In the genomic region with DNA sequence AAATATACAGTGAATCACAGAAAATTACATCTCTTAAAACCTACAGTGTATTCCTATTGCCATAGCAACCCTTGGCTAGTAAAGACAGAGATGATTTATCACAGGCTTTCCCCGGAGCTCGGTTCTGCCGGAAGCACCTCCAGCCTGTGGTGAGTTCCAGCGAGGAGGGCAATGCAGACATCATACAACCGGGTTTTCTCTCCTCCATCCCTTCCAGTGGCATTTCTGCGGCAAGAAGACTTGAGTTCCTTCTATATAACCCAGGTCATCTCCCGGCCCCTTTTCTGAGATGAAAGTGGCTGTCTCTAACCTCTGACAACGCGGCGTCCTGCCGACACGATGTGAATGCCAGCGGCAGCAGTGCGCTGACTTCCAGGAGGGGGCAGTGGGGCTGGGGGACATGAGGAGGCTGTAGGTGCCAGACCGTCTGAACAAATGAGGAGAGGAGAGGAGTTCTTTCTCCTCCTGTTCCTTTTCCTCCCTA, we compare ENCODE assay signal across 9 cellular contexts.
A peak's percentile ranks its signal among the peaks of the same experiment; 100 is the strongest.
DNase-seq lines count a peak whose midpoint lies in the region; ATAC-seq, FAIRE-seq and TF ChIP-seq lines count a peak whose summit lies in the region.
"Had no signal": no experiment of that assay in that cellular context is flagged by ENCODE, and none has a peak within 500 bp of the region (broad histone marks: within the 10 kb centered on the region; RNA-seq: fewer than 3 reads in every experiment).

No MANE protein-coding gene starts in this region.

- DNase-seq in SHP77 (lab: John Stamatoyannopoulos, UW) (peak; percentile 33 to 38), SHP77 treated with DMSO at 0.1 percent for 48 hours (lab: John Stamatoyannopoulos, UW) (no peak), NT2/D1 (ENCODE audit: low read depth, low spot score) (no peak), fibroblast of villous mesenchyme (ENCODE audit: low read depth) (peak; percentile 76), pancreas (peak in 2 of 6 donors; percentile 25 to 64), NCI-H187 treated with DMSO at 0.1 percent for 48 hours (lab: John Stamatoyannopoulos, UW) (no peak)
- peak; percentile 49 for DNase-seq in activated T-helper 1 cell treated with anti-CD3 and anti-CD28 coated beads, Interleukin-12 subunit alpha, Interleukin-12 subunit beta, Interleukin-2, Interleukin-4 antibody, amounts not matched to agents 30 ng/mL and 10 ng/mL and 1 ng/mL, durations not matched to agents 14 hours and 24 hours and 36 hours (ENCODE audit: low spot score)

- H3K4me1 ChIP-seq in NT2/D1 (ENCODE audit: insufficient read depth, insufficient read length) (peaks cover 8% of the 10 kb centered on the region), pancreas (no peaks in the 10 kb centered on the region)

- H3K4me3 Mint-ChIP-seq in activated T-helper 1 cell treated with anti-CD3 and anti-CD28 coated beads, Interleukin-12 subunit alpha, Interleukin-12 subunit beta, Interleukin-2, Interleukin-4 antibody, amounts not matched to agents 30 ng/mL and 10 ng/mL and 1 ng/mL, durations not matched to agents 14 hours and 24 hours and 36 hours = peak overlapping the region; percentile 73

- H3K27me3 Mint-ChIP-seq in activated T-helper 1 cell treated with anti-CD3 and anti-CD28 coated beads, Interleukin-12 subunit alpha, Interleukin-12 subunit beta, Interleukin-2, Interleukin-4 antibody, amounts not matched to agents 30 ng/mL and 10 ng/mL and 1 ng/mL, durations not matched to agents 14 hours and 24 hours and 36 hours (ENCODE audit: insufficient read depth) = no peaks in the 10 kb centered on the region

- TF ChIP-seq CTCF in fibroblast of villous mesenchyme (IDR thresholded peaks at IDR 0.05; ENCODE audit: insufficient read depth, low read depth, low read length) (peak; percentile 53), pancreas (IDR thresholded peaks at IDR 0.05) (no peak)

- H3K36me3 Mint-ChIP-seq in activated T-helper 1 cell treated with anti-CD3 and anti-CD28 coated beads, Interleukin-12 subunit alpha, Interleukin-12 subunit beta, Interleukin-2, Interleukin-4 antibody, amounts not matched to agents 30 ng/mL and 10 ng/mL and 1 ng/mL, durations not matched to agents 14 hours and 24 hours and 36 hours (ENCODE audit: low read depth) = peaks cover 2% of the 10 kb centered on the region

- no peaks in the 10 kb centered on the region for H3K36me3 ChIP-seq in NT2/D1 (ENCODE audit: insufficient read depth, insufficient read length, low read length)
- no peaks in the 10 kb centered on the region for H3K36me3 ChIP-seq in pancreas

- no peaks in the 10 kb centered on the region for H3K9me3 ChIP-seq in NT2/D1 (ENCODE audit: insufficient read depth, low read length)
- no peaks in the 10 kb centered on the region for H3K9me3 ChIP-seq in pancreas

- H3K27me3 ChIP-seq in NT2/D1 (ENCODE audit: insufficient read depth, insufficient read length) = no peaks in the 10 kb centered on the region
- peaks cover 0 to 3% (median 0%) of the 10 kb centered on the region in 4 donors for H3K27me3 ChIP-seq in pancreas

- peak overlapping the region; percentile 9 for H3K4me3 ChIP-seq in NT2/D1 (ENCODE audit: insufficient read length, low read depth)
- H3K4me3 ChIP-seq in fibroblast of villous mesenchyme (ENCODE audit: low read depth, low read length) = peak overlapping the region; percentile 57
- peak overlapping the region in 1 of 4 donors; percentile 31 for H3K4me3 ChIP-seq in pancreas

- intact Hi-C loops in activated T-helper 1 cell treated with anti-CD3 and anti-CD28 coated beads, Interleukin-12 subunit alpha, Interleukin-12 subunit beta, Interleukin-2, Interleukin-4 antibody, amounts not matched to agents 30 ng/mL and 10 ng/mL and 1 ng/mL, durations not matched to agents 14 hours and 24 hours and 36 hours (cut with micrococcal nuclease) = loop anchor here (1.0 to 2.0 kb wide), 5 partner anchors 9 to 676 kb away; partner anchors contain the start of gene FUT8
- intact Hi-C loops in pancreas (cut with DNase I) = no loop called here

- peaks cover 48% of the 10 kb centered on the region for H3K4me1 Mint-ChIP-seq in activated T-helper 1 cell treated with anti-CD3 and anti-CD28 coated beads, Interleukin-12 subunit alpha, Interleukin-12 subunit beta, Interleukin-2, Interleukin-4 antibody, amounts not matched to agents 30 ng/mL and 10 ng/mL and 1 ng/mL, durations not matched to agents 14 hours and 24 hours and 36 hours (ENCODE audit: low read depth)

- no peak overlapping the region for H3K27ac ChIP-seq in pancreas

- H3K27ac Mint-ChIP-seq in activated T-helper 1 cell treated with anti-CD3 and anti-CD28 coated beads, Interleukin-12 subunit alpha, Interleukin-12 subunit beta, Interleukin-2, Interleukin-4 antibody, amounts not matched to agents 30 ng/mL and 10 ng/mL and 1 ng/mL, durations not matched to agents 14 hours and 24 hours and 36 hours = peak overlapping the region; percentile 88

- FAIRE-seq in pancreas (lab: Jason Lieb, UNC) = no peak
- FAIRE-seq: islet of Langerhans had no signal

- no peaks in the 10 kb centered on the region for H3K9me3 Mint-ChIP-seq in activated T-helper 1 cell treated with anti-CD3 and anti-CD28 coated beads, Interleukin-12 subunit alpha, Interleukin-12 subunit beta, Interleukin-2, Interleukin-4 antibody, amounts not matched to agents 30 ng/mL and 10 ng/mL and 1 ng/mL, durations not matched to agents 14 hours and 24 hours and 36 hours

- H3K9ac ChIP-seq in NT2/D1 (ENCODE audit: insufficient read length, low read depth) = no peak overlapping the region

- 3 to 8% methylated on average over 15 of the region's 15 CpGs for WGBS in pancreas, 2 donors

- ATAC-seq in pancreas (peak; percentile 66 to 80 (median 70)), esophagus mucosa (no peak)

Comparison
In these comparisons a context has a peak if more than half of its experiments do, and no peak if none do; other contexts are left out.
1. DNase-seq: peak in SHP77 (2 of 2), activated T-helper 1 cell treated with anti-CD3 and anti-CD28 coated beads, Interleukin-12 subunit alpha, Interleukin-12 subunit beta, Interleukin-2, Interleukin-4 antibody, amounts not matched to agents 30 ng/mL and 10 ng/mL and 1 ng/mL, durations not matched to agents 14 hours and 24 hours and 36 hours (single experiment) and fibroblast of villous mesenchyme (single experiment); none in SHP77 treated with DMSO at 0.1 percent for 48 hours (single experiment), NT2/D1 (single experiment) and NCI-H187 treated with DMSO at 0.1 percent for 48 hours (single experiment).